In genomic region chr2:20577495-20578235, GRCh38 we compare ENCODE assay signal across 11 cellular contexts.
DNase-seq lines count a peak whose midpoint lies in the region; ATAC-seq and TF ChIP-seq lines count a peak whose summit lies in the region.
"Had no signal": no experiment of that assay in that cellular context is flagged by ENCODE, and none has a peak within 500 bp of the region (broad histone marks: within the 10 kb centered on the region; RNA-seq: fewer than 3 reads in every experiment).

No MANE protein-coding gene starts in this region.

- no peak overlapping the region for H4K91ac ChIP-seq in H9 (ENCODE audit: insufficient read length, low read depth, low read length)

- peak overlapping the region in 2 of 3 experiments; percentile 53 to 89; a peak in 3 of 7 replicates for H3K27ac Mint-ChIP-seq in H9

- H2AK5ac ChIP-seq in H9 (ENCODE audit: insufficient read length, low read length), result peak overlapping the region; percentile 37

- ATAC-seq in GM18873 (IDR thresholded peaks at IDR 0.05; ENCODE audit: low FRiP score, unreplicated experiment) (no peak), GM19452 (IDR thresholded peaks at IDR 0.05; ENCODE audit: unreplicated experiment) (no peak)

- no peaks in the 10 kb centered on the region for H3K4me1 ChIP-seq in H9 (ENCODE audit: insufficient read depth, low read length)
- H3K4me1 ChIP-seq in adipocyte (ENCODE audit: control insufficient read depth, insufficient read depth, low read length), result peaks cover 30% of the 10 kb centered on the region

- DNase-seq in ACHN, result peak; percentile 31
- no peak for DNase-seq in H9
- peak; percentile 70 for DNase-seq in adipocyte (ENCODE audit: low read depth)
- DNase-seq in kidney glomerular epithelial cell (lab: John Stamatoyannopoulos, UW), result peak; percentile 67
- DNase-seq in C1 segment of cervical spinal cord (lab: John Stamatoyannopoulos, UW), result no peak
- no peak for DNase-seq in middle frontal gyrus (ENCODE audit: extremely low spot score, low spot score)
- DNase-seq: activated CD4-positive, alpha-beta T cell treated with anti-CD3 and anti-CD28 coated beads for 48 hours; mucosa of descending colon had no signal

- no peaks in the 10 kb centered on the region for H3K79me2 ChIP-seq in H9 (ENCODE audit: insufficient read depth, low read length)

- WGBS in H9 (ENCODE audit: extremely low coverage, insufficient read length, low lambda C conversion rate), result no CpG with 5 or more reads among the region's 12 CpGs

- H3K4me3 ChIP-seq in adipocyte (ENCODE audit: low read length), result no peak overlapping the region
- H3K4me3 ChIP-seq: mucosa of descending colon had no signal

- H2BK120ac ChIP-seq in H9 (ENCODE audit: low read depth, low read length, poor library complexity, severe bottlenecking), result no peak overlapping the region

- H3K36me3 ChIP-seq in adipocyte (ENCODE audit: control insufficient read depth, insufficient read depth, low read length, severe bottlenecking), result no peaks in the 10 kb centered on the region

- H3K27ac ChIP-seq in H9 (ENCODE audit: insufficient read length, low read depth, low read length), result no peak overlapping the region

- H3K14ac ChIP-seq in H9 (ENCODE audit: insufficient read depth, low read length), result no peak overlapping the region

- no peak overlapping the region for H2BK12ac ChIP-seq in H9 (ENCODE audit: insufficient read length, low read depth, low read length)

- in situ Hi-C loops in ACHN (cut with HindIII; ENCODE audit: low pct_ligation_motif_present, low pct_unique_long_range_greater_than_20kb, low sequenced_read_pairs), result no loop called here

- H3K18ac ChIP-seq in H9 (ENCODE audit: insufficient read length, low read depth, low read length), result peak overlapping the region; percentile 39

- H3K23me2 ChIP-seq in H9 (ENCODE audit: insufficient read length, low read depth, low read length, poor library complexity, severe bottlenecking), result no peaks in the 10 kb centered on the region

- H3K27me3 ChIP-seq in H9 (ENCODE audit: insufficient read depth, low read length) (no peaks in the 10 kb centered on the region), adipocyte (replicated peaks; ENCODE audit: control insufficient read depth, insufficient read depth, low read length) (no peaks in the 10 kb centered on the region)
- H3K27me3 ChIP-seq: dorsolateral prefrontal cortex had no signal

- H3K79me1 ChIP-seq in H9 (ENCODE audit: insufficient read depth, low read depth, low read length, poor library complexity, severe bottlenecking), result no peaks in the 10 kb centered on the region

- 0 out of 2 replicates have a peak, but pooled peaks cover 1% of the 10 kb centered on the region for H3K27me3 Mint-ChIP-seq in H9 (ENCODE audit: low read depth)

- peaks cover 6 to 8% of the 10 kb centered on the region in 2 experiments; a peak in 4 of 5 replicates for H3K9me3 Mint-ChIP-seq in H9

- H3K4me2 ChIP-seq in H9 (ENCODE audit: insufficient read depth, insufficient read length, low read length), result no peak overlapping the region

- H2BK20ac ChIP-seq in H9 (ENCODE audit: low read depth, low read length, poor library complexity, severe bottlenecking), result no peak overlapping the region

- H3K56ac ChIP-seq in H9 (ENCODE audit: insufficient read length, low read depth, low read length), result no peak overlapping the region

- no peak overlapping the region for H3K4me3 Mint-ChIP-seq in H9

- no peaks in the 10 kb centered on the region for H4K20me1 ChIP-seq in H9 (ENCODE audit: control insufficient read depth, insufficient read depth, insufficient read length)

- H4K8ac ChIP-seq in H9 (replicated peaks; ENCODE audit: insufficient read length, low read depth, low read length), result no peak overlapping the region

- no peak overlapping the region for H3T11ph ChIP-seq in H9 (ENCODE audit: low read length)

- H2BK15ac ChIP-seq in H9 (ENCODE audit: low read depth, low read length), result no peak overlapping the region

- H2BK5ac ChIP-seq in H9 (ENCODE audit: insufficient read length, low read length), result no peak overlapping the region

- no peak overlapping the region for H3K23ac ChIP-seq in H9 (ENCODE audit: insufficient read length, low read depth, low read length)

- peaks cover 0 to 4% of the 10 kb centered on the region in 2 experiments; a peak in 1 of 4 replicates for H3K4me1 Mint-ChIP-seq in H9

- H2AFZ ChIP-seq in H9 (ENCODE audit: low read length), result no peak overlapping the region

- H3K9me3 ChIP-seq in H9 (ENCODE audit: control insufficient read depth, low read depth, low read length) (no peaks in the 10 kb centered on the region), adipocyte (ENCODE audit: control insufficient read depth, low read length) (peaks cover 5% of the 10 kb centered on the region)

- no peak overlapping the region; the same call in 1 of the 2 replicates for H3K4ac ChIP-seq in H9 (ENCODE audit: low read depth, low read length)

- no peak overlapping the region for H4K5ac ChIP-seq in H9 (ENCODE audit: insufficient read length, low read depth, low read length)

- H3K9ac ChIP-seq in H9 (ENCODE audit: extremely low read depth, insufficient read length, low read length), result no peak overlapping the region
- H3K9ac ChIP-seq in adipocyte (ENCODE audit: low read length), result no peak overlapping the region

- no peaks in the 10 kb centered on the region; a peak in 2 of 7 replicates for H3K36me3 Mint-ChIP-seq in H9 (ENCODE audit: insufficient read depth in 1 of 3, low read depth in 3 of 3)

- TF ChIP-seq CTCF in H9 (conservative IDR thresholded peaks at IDR 0.05), result no peak

Comparison
In these comparisons a context has a peak if more than half of its experiments do, and no peak if none do; other contexts are left out.
1. DNase-seq: peak in ACHN (single experiment), adipocyte (single experiment) and kidney glomerular epithelial cell (single experiment); none in H9 (single experiment), C1 segment of cervical spinal cord (0 of 14) and middle frontal gyrus (single experiment).